ENCODE assay signal across 8 cellular contexts in genomic region chr12:121668750-121669524, GRCh38. TPM values are rescaled to one million over a fixed set of nuclear protein-coding genes. Genes with fewer than 3 reads are reported as not detected.
DNase-seq lines count a peak whose midpoint lies in the region; ATAC-seq and TF ChIP-seq lines count a peak whose summit lies in the region.

No MANE protein-coding gene starts in this region.

- peaks cover 69% of the 10 kb centered on the region for H3K4me1 ChIP-seq in CD8-positive, alpha-beta memory T cell (ENCODE audit: insufficient read depth, low read length)

- peaks cover 0 to 32% (median 0%) of the 10 kb centered on the region in 3 donors for H3K36me3 Mint-ChIP-seq in CD8-positive, alpha-beta memory T cell
- H3K36me3 Mint-ChIP-seq in effector memory CD8-positive, alpha-beta T cell (ENCODE audit: insufficient read depth) = peaks cover 60% of the 10 kb centered on the region
- H3K36me3 Mint-ChIP-seq in progenitor cell of endocrine pancreas (ENCODE audit: insufficient read depth) = no peaks in the 10 kb centered on the region

- intact Hi-C loops in sciatic nerve (cut with DNase I) = loop anchor here (5.0 kb wide), 1 partner anchor 117 kb away; no protein-coding TSS in a partner anchor

- H3K27ac ChIP-seq in CD8-positive, alpha-beta memory T cell (ENCODE audit: low read depth, low read length) = no peak overlapping the region

- no peaks in the 10 kb centered on the region for H3K9me3 ChIP-seq in CD8-positive, alpha-beta memory T cell (ENCODE audit: low read length)

- peaks cover 51 to 72% (median 59%) of the 10 kb centered on the region in 3 donors for H3K4me1 Mint-ChIP-seq in CD8-positive, alpha-beta memory T cell
- peaks cover 49 to 60% of the 10 kb centered on the region in 2 donors for H3K4me1 Mint-ChIP-seq in effector memory CD8-positive, alpha-beta T cell (ENCODE audit: low read depth in 2 of 2)
- H3K4me1 Mint-ChIP-seq in progenitor cell of endocrine pancreas (ENCODE audit: low read depth) = peaks cover 5% of the 10 kb centered on the region

- ATAC-seq in effector memory CD8-positive, alpha-beta T cell (replicated peaks) = no peak
- no peak for ATAC-seq in HG03039 (IDR thresholded peaks at IDR 0.05; ENCODE audit: unreplicated experiment)
- ATAC-seq in HG03135 (IDR thresholded peaks at IDR 0.05; ENCODE audit: unreplicated experiment) = no peak
- no peak for ATAC-seq in sciatic nerve

- H3K4me3 ChIP-seq in CD8-positive, alpha-beta memory T cell (ENCODE audit: low read length) = no peak overlapping the region
- no peak overlapping the region for H3K4me3 ChIP-seq in Jurkat, Clone E6-1 (ENCODE audit: low read length)

- peak; percentile 24 to 70 (median 32) for DNase-seq in CD8-positive, alpha-beta memory T cell
- DNase-seq in Jurkat, Clone E6-1 (ENCODE audit: low read depth, low spot score) = peak; percentile 58
- peak; percentile 51 to 60 for DNase-seq in activated CD4-positive, alpha-beta T cell treated with anti-CD3 and anti-CD28 coated beads, Interleukin-2, amount 50 U/mL, for 4 hours
- DNase-seq in effector memory CD8-positive, alpha-beta T cell = peak; percentile 37 to 46 (median 38)
- peak; percentile 59 for DNase-seq in progenitor cell of endocrine pancreas (ENCODE audit: low spot score, unreplicated experiment)
- no peak for DNase-seq in sciatic nerve (ENCODE audit: low spot score)

- no peaks in the 10 kb centered on the region for H3K9me3 Mint-ChIP-seq in CD8-positive, alpha-beta memory T cell
- H3K9me3 Mint-ChIP-seq in effector memory CD8-positive, alpha-beta T cell = no peaks in the 10 kb centered on the region
- H3K9me3 Mint-ChIP-seq in progenitor cell of endocrine pancreas (ENCODE audit: low read depth) = no peaks in the 10 kb centered on the region

- no peaks in the 10 kb centered on the region for H3K27me3 ChIP-seq in CD8-positive, alpha-beta memory T cell (ENCODE audit: insufficient read depth, low read length, poor library complexity, severe bottlenecking)

- CTCF ChIA-PET in CD8-positive, alpha-beta memory T cell (lab: Charles Lee) = interaction anchor here (0.6 to 8.2 kb wide), 24 partner anchors 10 to 1771 kb away, joined by 3 to 81 read pairs (median 4); partner anchors contain the start of genes ORAI1, RHOF and TMEM120B

- H3K27ac Mint-ChIP-seq in CD8-positive, alpha-beta memory T cell = peak overlapping the region; percentile 68 to 100 (median 84)
- H3K27ac Mint-ChIP-seq in effector memory CD8-positive, alpha-beta T cell = peak overlapping the region; percentile 75 to 79
- peak overlapping the region; percentile 41 for H3K27ac Mint-ChIP-seq in progenitor cell of endocrine pancreas

- H3K36me3 ChIP-seq in CD8-positive, alpha-beta memory T cell (ENCODE audit: insufficient read depth, low read length) = no peaks in the 10 kb centered on the region

- H3K27me3 Mint-ChIP-seq in CD8-positive, alpha-beta memory T cell = peaks cover 0 to 13% of the 10 kb centered on the region in 2 donors
- no peaks in the 10 kb centered on the region for H3K27me3 Mint-ChIP-seq in effector memory CD8-positive, alpha-beta T cell
- H3K27me3 Mint-ChIP-seq in progenitor cell of endocrine pancreas = no peaks in the 10 kb centered on the region

- POLR2A ChIA-PET in CD8-positive, alpha-beta memory T cell (lab: Charles Lee) = interaction anchor here (0.8 to 1.5 kb wide), 8 partner anchors 11 to 116 kb away, joined by 3 to 19 read pairs (median 5); partner anchors contain the start of gene ORAI1

- peak overlapping the region in 4 of 7 donors; percentile 28 to 77 (median 52) for H3K4me3 Mint-ChIP-seq in CD8-positive, alpha-beta memory T cell
- H3K4me3 Mint-ChIP-seq in effector memory CD8-positive, alpha-beta T cell = no peak overlapping the region
- no peak overlapping the region for H3K4me3 Mint-ChIP-seq in progenitor cell of endocrine pancreas (ENCODE audit: low read depth)

- TF ChIP-seq CTCF in progenitor cell of endocrine pancreas (IDR thresholded peaks at IDR 0.05; ENCODE audit: unreplicated experiment) = peak; percentile 85

RNA-seq across cellular contexts. Expression of gene MORN3, which starts 0.5 kb away (rescaled TPM):
- total RNA-seq in CD8-positive, alpha-beta memory T cell = 1 to 10 TPM; 1.8 to 2.5 TPM
- polyA plus RNA-seq in CD8-positive, alpha-beta memory T cell = 6.5 TPM
- 4.2 TPM for polyA plus RNA-seq in Jurkat, Clone E6-1 (2012; ENCODE audit: insufficient read depth, insufficient read length)
- total RNA-seq in progenitor cell of endocrine pancreas = 1.1 and 1.5 TPM in 2 replicates
- 0.49 TPM for total RNA-seq in sciatic nerve

RNA-seq across cellular contexts. Expression of gene ORAI1, which starts 42.6 kb away (rescaled TPM):
- 10 to 100 TPM; 61.9 to 64.7 TPM for total RNA-seq in CD8-positive, alpha-beta memory T cell
- 237 TPM for polyA plus RNA-seq in CD8-positive, alpha-beta memory T cell
- polyA plus RNA-seq in Jurkat, Clone E6-1 (2012; ENCODE audit: insufficient read depth, insufficient read length) = 28.3 TPM
- total RNA-seq in progenitor cell of endocrine pancreas (18.9 and 19.3 TPM in 2 replicates), sciatic nerve (14.0 TPM)

RNA-seq across cellular contexts. Expression of gene TMEM120B, which starts 43.6 kb away (rescaled TPM):
- total RNA-seq in CD8-positive, alpha-beta memory T cell = 10 to 100 TPM; 12.5 to 15.2 TPM
- polyA plus RNA-seq in CD8-positive, alpha-beta memory T cell = 3.9 TPM
- 11.2 TPM for polyA plus RNA-seq in Jurkat, Clone E6-1 (2012; ENCODE audit: insufficient read depth, insufficient read length)
- total RNA-seq in progenitor cell of endocrine pancreas (16.1 and 17.2 TPM in 2 replicates), sciatic nerve (20.6 TPM)

Comparison
In these comparisons a context has a peak if more than half of its experiments do, and no peak if none do; other contexts are left out.
1. H3K4me3 Mint-ChIP-seq: peak in CD8-positive, alpha-beta memory T cell (4 of 7); none in effector memory CD8-positive, alpha-beta T cell (0 of 2) and progenitor cell of endocrine pancreas (single experiment).
2. Peak in every context shown above with its lines, with median percentiles within 50 percentile points of each other: H3K27ac Mint-ChIP-seq.